Comparison of ENCODE assay signal across 2 cellular contexts in genomic region chrX:24426340-24426913, GRCh38.
TF ChIP-seq lines count a peak whose summit lies in the region.

No MANE protein-coding gene starts in this region.

TF ChIP-seq in A549, 52 proteins besides CTCF, POLR2A, EP300 and RAD21 (continued from another document):
- TF ChIP-seq NFE2L2 (conservative IDR thresholded peaks at IDR 0.05; ENCODE audit: low read length): no peak
- TF ChIP-seq RCOR1 (IDR thresholded peaks at IDR 0.05; ENCODE audit: low read depth, low read length): no peak
- TF ChIP-seq HES2 (IDR thresholded peaks at IDR 0.05): no peak
- no peak for TF ChIP-seq E2F6 (IDR thresholded peaks at IDR 0.05; ENCODE audit: borderline replicate concordance, low read depth)
- TF ChIP-seq ZC3H11A (IDR thresholded peaks at IDR 0.05): no peak

TF ChIP-seq in WTC11, 78 proteins besides CTCF, POLR2A, EP300 and RAD21 (continued from another document):
- TF ChIP-seq GABPB1 (CRISPR knock-in tag; IDR thresholded peaks at IDR 0.05): no peak
- TF ChIP-seq PRRX2 (CRISPR knock-in tag; IDR thresholded peaks at IDR 0.05): no peak
- TF ChIP-seq EMX1 (CRISPR knock-in tag; IDR thresholded peaks at IDR 0.05): no peak
- no peak for TF ChIP-seq CDX4 (CRISPR knock-in tag; IDR thresholded peaks at IDR 0.05; ENCODE audit: borderline replicate concordance)
- TF ChIP-seq ZSCAN18 (CRISPR knock-in tag; IDR thresholded peaks at IDR 0.05): no peak
- TF ChIP-seq TP53 (CRISPR knock-in tag; IDR thresholded peaks at IDR 0.05): no peak
- TF ChIP-seq ZMAT4 (CRISPR knock-in tag; IDR thresholded peaks at IDR 0.05): no peak
